Comparison of ENCODE assay signal across 14 cellular contexts in the genomic region with DNA sequence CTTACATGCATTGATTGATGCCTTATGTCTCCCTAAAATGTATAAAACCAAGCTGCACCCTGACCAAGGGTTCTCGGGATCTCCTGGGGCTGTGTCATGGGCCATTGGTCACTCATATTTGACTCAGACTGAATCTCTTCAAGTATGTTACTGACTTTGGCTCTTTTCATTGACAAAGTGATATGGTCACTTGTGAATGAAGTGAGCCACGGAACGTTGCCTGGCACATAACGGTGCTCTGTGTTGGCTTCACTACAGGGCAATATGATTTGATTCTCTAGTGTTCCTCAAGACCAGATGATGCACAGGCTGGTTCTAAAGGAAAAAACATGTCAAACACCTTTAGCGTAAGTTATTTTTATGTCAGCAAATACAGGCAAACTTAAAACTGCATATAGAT. TPM values are rescaled to one million over a fixed set of nuclear protein-coding genes. Genes with fewer than 3 reads are reported as not detected.
A peak's percentile ranks its signal among the peaks of the same experiment; 100 is the strongest.
DNase-seq lines count a peak whose midpoint lies in the region; ATAC-seq and TF ChIP-seq lines count a peak whose summit lies in the region.
"Had no signal": no experiment of that assay in that cellular context is flagged by ENCODE, and none has a peak within 500 bp of the region (broad histone marks: within the 10 kb centered on the region; RNA-seq: fewer than 3 reads in every experiment).

No MANE protein-coding gene starts in this region.

- no peaks in the 10 kb centered on the region for H3K9me3 ChIP-seq in aorta (ENCODE audit: control insufficient read depth, low read length)

- TF ChIP-seq CTCF in osteocyte (IDR thresholded peaks at IDR 0.05): no peak

- no peaks in the 10 kb centered on the region for H3K27me3 Mint-ChIP-seq in activated naive CD4-positive, alpha-beta T cell treated with anti-CD3 and anti-CD28 coated beads for 36 hours (ENCODE audit: low read depth)
- H3K27me3 Mint-ChIP-seq in activated naive CD8-positive, alpha-beta T cell treated with anti-CD3 and anti-CD28 coated beads for 36 hours: no peaks in the 10 kb centered on the region
- no peaks in the 10 kb centered on the region for H3K27me3 Mint-ChIP-seq in osteocyte (ENCODE audit: unreplicated experiment)

- CTCF ChIA-PET in activated naive CD4-positive, alpha-beta T cell treated with anti-CD3 and anti-CD28 coated beads for 36 hours (lab: Charles Lee): interaction anchor here (0.9 kb wide), 1 partner anchor 45 kb away, joined by 3 read pairs; no protein-coding TSS in a partner anchor

- 94 to 95% methylated on average over 5 of the region's 5 CpGs for WGBS in aorta, 2 donors

- DNase-seq in activated naive CD4-positive, alpha-beta T cell treated with anti-CD3 and anti-CD28 coated beads for 36 hours: no peak
- DNase-seq in activated naive CD4-positive, alpha-beta T cell treated with anti-CD3 and anti-CD28 coated beads, Interleukin-2, amount 50 U/mL, for 16 hours: no peak
- peak; percentile 33 for DNase-seq in DMS79 treated with DMSO at 0.1 percent for 48 hours (lab: John Stamatoyannopoulos, UW)
- DNase-seq in activated naive CD8-positive, alpha-beta T cell treated with anti-CD3 and anti-CD28 coated beads for 36 hours: no peak
- DNase-seq in osteocyte (ENCODE audit: extremely low spot score, unreplicated experiment): peak; percentile 23
- no peak for DNase-seq in aorta
- no peak for DNase-seq in RPMI8226
- DNase-seq: KBM-7, NCI-H1092, NCI-H1694 treated with DMSO at 0.1 percent for 48 hours, NCI-H69, PC-3 had no signal

- H3K4me1 ChIP-seq in aorta (ENCODE audit: control insufficient read depth in 1 of 2, insufficient read depth in 2 of 2, low read length in 2 of 2): no peaks in the 10 kb centered on the region

- H3K4me3 ChIP-seq in aorta (ENCODE audit: low read length in 2 of 2): no peak overlapping the region
- H3K4me3 ChIP-seq: GM23338 had no signal

- peaks cover 50% of the 10 kb centered on the region for H3K36me3 Mint-ChIP-seq in activated naive CD4-positive, alpha-beta T cell treated with anti-CD3 and anti-CD28 coated beads for 36 hours (ENCODE audit: low read depth)
- H3K36me3 Mint-ChIP-seq in activated naive CD8-positive, alpha-beta T cell treated with anti-CD3 and anti-CD28 coated beads for 36 hours: peaks cover 79% of the 10 kb centered on the region
- peaks cover 46% of the 10 kb centered on the region for H3K36me3 Mint-ChIP-seq in osteocyte (ENCODE audit: unreplicated experiment)

- H3K4me3 Mint-ChIP-seq in activated naive CD4-positive, alpha-beta T cell treated with anti-CD3 and anti-CD28 coated beads for 36 hours: no peak overlapping the region
- no peak overlapping the region for H3K4me3 Mint-ChIP-seq in activated naive CD8-positive, alpha-beta T cell treated with anti-CD3 and anti-CD28 coated beads for 36 hours
- H3K4me3 Mint-ChIP-seq in osteocyte (ENCODE audit: unreplicated experiment): no peak overlapping the region
- H3K4me3 Mint-ChIP-seq: GM23338 had no signal

- peaks cover 57% of the 10 kb centered on the region for H3K4me1 Mint-ChIP-seq in activated naive CD4-positive, alpha-beta T cell treated with anti-CD3 and anti-CD28 coated beads for 36 hours (ENCODE audit: low read depth)
- peaks cover 52% of the 10 kb centered on the region for H3K4me1 Mint-ChIP-seq in activated naive CD8-positive, alpha-beta T cell treated with anti-CD3 and anti-CD28 coated beads for 36 hours
- H3K4me1 Mint-ChIP-seq in osteocyte (ENCODE audit: unreplicated experiment): no peaks in the 10 kb centered on the region

- H3K27me3 ChIP-seq in aorta (ENCODE audit: control insufficient read depth in 1 of 2, insufficient read depth in 2 of 2, low read length in 1 of 2): no peaks in the 10 kb centered on the region

- peak overlapping the region; percentile 19 for H3K27ac Mint-ChIP-seq in activated naive CD4-positive, alpha-beta T cell treated with anti-CD3 and anti-CD28 coated beads for 36 hours
- H3K27ac Mint-ChIP-seq in activated naive CD8-positive, alpha-beta T cell treated with anti-CD3 and anti-CD28 coated beads for 36 hours: peak overlapping the region; percentile 91
- no peak overlapping the region for H3K27ac Mint-ChIP-seq in osteocyte (ENCODE audit: unreplicated experiment)
- H3K27ac Mint-ChIP-seq: GM23338 had no signal

- peaks cover 6 to 9% of the 10 kb centered on the region in 2 donors for H3K36me3 ChIP-seq in aorta (ENCODE audit: control insufficient read depth in 1 of 2, insufficient read depth in 2 of 2, low read length in 1 of 2)

- H3K27ac ChIP-seq in aorta (ENCODE audit: low read depth in 1 of 2, low read length in 2 of 2): no peak overlapping the region

- H3K9me3 Mint-ChIP-seq in activated naive CD4-positive, alpha-beta T cell treated with anti-CD3 and anti-CD28 coated beads for 36 hours: peaks cover 10% of the 10 kb centered on the region
- H3K9me3 Mint-ChIP-seq in activated naive CD8-positive, alpha-beta T cell treated with anti-CD3 and anti-CD28 coated beads for 36 hours: peaks cover 11% of the 10 kb centered on the region
- no peaks in the 10 kb centered on the region for H3K9me3 Mint-ChIP-seq in osteocyte (ENCODE audit: unreplicated experiment)

- intact Hi-C loops in activated naive CD4-positive, alpha-beta T cell treated with anti-CD3 and anti-CD28 coated beads for 36 hours (cut with micrococcal nuclease): no loop called here
- intact Hi-C loops in aorta (cut with DNase I): no loop called here

- ATAC-seq in GM21737 (IDR thresholded peaks at IDR 0.05; ENCODE audit: unreplicated experiment) (no peak), aorta (ENCODE audit: low FRiP score) (no peak)
- ATAC-seq: GM23338, PC-3 had no signal

RNA-seq across cellular contexts. Expression of a gene that starts 11.4 kb away (rescaled TPM):
- 10 to 100 TPM; 23.9 TPM for total RNA-seq in activated naive CD4-positive, alpha-beta T cell treated with anti-CD3 and anti-CD28 coated beads for 36 hours
- 10 to 100 TPM; 25.3 to 25.9 TPM for total RNA-seq in activated naive CD8-positive, alpha-beta T cell treated with anti-CD3 and anti-CD28 coated beads for 36 hours
- total RNA-seq in osteocyte (21.1 and 21.7 TPM in 2 replicates), aorta (10 to 100 TPM; 19.4 to 28.4 TPM)
- polyA plus RNA-seq in aorta: 10 to 100 TPM; 11.6 to 16.2 TPM

RNA-seq across cellular contexts. Expression of a gene that starts 25.0 kb away (rescaled TPM):
- total RNA-seq in activated naive CD4-positive, alpha-beta T cell treated with anti-CD3 and anti-CD28 coated beads for 36 hours: 10 to 100 TPM; 16.6 to 19.4 TPM
- total RNA-seq in activated naive CD8-positive, alpha-beta T cell treated with anti-CD3 and anti-CD28 coated beads for 36 hours: 10 to 100 TPM; 36.9 to 43.7 TPM
- total RNA-seq in osteocyte (15.9 and 17.9 TPM in 2 replicates), aorta (10 to 100 TPM; 33.0 to 45.1 TPM)
- polyA plus RNA-seq in aorta: 10 to 100 TPM; 16.8 to 23.1 TPM

Comparison
In these comparisons a context has a peak if more than half of its experiments do, and no peak if none do; other contexts are left out.
1. DNase-seq: peak in DMS79 treated with DMSO at 0.1 percent for 48 hours (single experiment) and osteocyte (single experiment); none in activated naive CD4-positive, alpha-beta T cell treated with anti-CD3 and anti-CD28 coated beads for 36 hours (single experiment), activated naive CD4-positive, alpha-beta T cell treated with anti-CD3 and anti-CD28 coated beads, Interleukin-2, amount 50 U/mL, for 16 hours (single experiment), activated naive CD8-positive, alpha-beta T cell treated with anti-CD3 and anti-CD28 coated beads for 36 hours (single experiment), aorta (0 of 2) and RPMI8226 (single experiment).